Comparison of ENCODE assay signal across 8 cellular contexts in genomic region chr16:11784048-11784780, GRCh38. TPM values are rescaled to one million over a fixed set of nuclear protein-coding genes. Genes with fewer than 3 reads are reported as not detected.
DNase-seq lines count a peak whose midpoint lies in the region; ATAC-seq and TF ChIP-seq lines count a peak whose summit lies in the region.

No MANE protein-coding gene starts in this region.

- H3K27me3 Mint-ChIP-seq in neural crest cell (ENCODE audit: low read depth), result no peaks in the 10 kb centered on the region

- H3K4me1 ChIP-seq in Karpas-422 (ENCODE audit: low read length), result peaks cover 47% of the 10 kb centered on the region

- H3K27ac ChIP-seq in Karpas-422 (ENCODE audit: low read length) (peak overlapping the region; percentile 83), coronary artery (peak overlapping the region; percentile 88 to 89)

- H3K36me3 Mint-ChIP-seq in neural crest cell (ENCODE audit: low read depth), result peaks cover 2% of the 10 kb centered on the region

- no peaks in the 10 kb centered on the region for H3K9me3 Mint-ChIP-seq in neural crest cell

- ATAC-seq in HG03378 (IDR thresholded peaks at IDR 0.05; ENCODE audit: unreplicated experiment), result no peak

- peak overlapping the region; percentile 47 for H3K27ac Mint-ChIP-seq in neural crest cell (ENCODE audit: unreplicated experiment)

- no peaks in the 10 kb centered on the region for H3K9me3 ChIP-seq in Karpas-422 (ENCODE audit: low read length)

- H3K9ac ChIP-seq in Karpas-422 (ENCODE audit: low read length), result peak overlapping the region; percentile 20; the same call in 1 of the 2 replicates

- DNase-seq in AG09309 (ENCODE audit: low read depth) (no peak), Karpas-422 (no peak), coronary artery (ENCODE audit: low spot score) (no peak), neural crest cell (ENCODE audit: low read depth, low spot score) (no peak), SIG-M5 treated with dmso at 0.1 percent for 504 hours (lab: John Stamatoyannopoulos, UW; ENCODE audit: unreplicated experiment) (no peak), NCI-H1092 treated with DMSO at 0.1 percent for 48 hours (lab: John Stamatoyannopoulos, UW) (no peak), pons (ENCODE audit: low spot score) (no peak)

- H3K4me3 ChIP-seq in AG09309 (ENCODE audit: control insufficient read depth, low read depth, low read length) (peak overlapping the region; percentile 11), Karpas-422 (ENCODE audit: low read length) (0 out of 2 replicates have a peak overlapping the region, but pooled peaks have one; percentile 15), coronary artery (peak overlapping the region; percentile 56)

- TF ChIP-seq CTCF in AG09309 (IDR thresholded peaks at IDR 0.05; ENCODE audit: control insufficient read depth, insufficient read depth, low read depth, low read length, missing control alignments) (no peak), coronary artery (IDR thresholded peaks at IDR 0.05) (no peak), neural crest cell (conservative IDR thresholded peaks at IDR 0.05) (no peak)

- peaks cover 8% of the 10 kb centered on the region; the same call in 1 of the 2 replicates for H3K36me3 ChIP-seq in Karpas-422 (ENCODE audit: insufficient read depth, low read length)

- H3K4me2 ChIP-seq in Karpas-422 (ENCODE audit: low read depth, low read length, poor library complexity, severe bottlenecking), result peak overlapping the region; percentile 52

- H2AFZ ChIP-seq in Karpas-422 (ENCODE audit: low read length), result no peak overlapping the region

- H3K4me1 Mint-ChIP-seq in neural crest cell, result peaks cover 50% of the 10 kb centered on the region

- H3K9me2 ChIP-seq in Karpas-422 (replicated peaks; ENCODE audit: insufficient read depth, low read length), result no peaks in the 10 kb centered on the region

- H4K20me1 ChIP-seq in Karpas-422 (ENCODE audit: insufficient read depth, low read depth, low read length), result no peaks in the 10 kb centered on the region

- H3K4me3 Mint-ChIP-seq in neural crest cell, result no peak overlapping the region

- H3K27me3 ChIP-seq in Karpas-422 (ENCODE audit: low read length), result no peaks in the 10 kb centered on the region

- peaks cover 91% of the 10 kb centered on the region for H3K79me2 ChIP-seq in Karpas-422 (ENCODE audit: low read length)

RNA-seq across cellular contexts. Expression of gene ZC3H7A, which starts 12.8 kb away (rescaled TPM):
- total RNA-seq in Karpas-422 (2014; rRNA removed; shearing (Covaris generic); ENCODE audit: low replicate concordance), result 28.4 and 54.9 TPM in 2 replicates
- 66.5 and 74.6 TPM in 2 replicates for total RNA-seq in neural crest cell

RNA-seq across cellular contexts. Expression of gene TXNDC11, which starts 41.6 kb away (rescaled TPM):
- total RNA-seq in Karpas-422 (2014; rRNA removed; shearing (Covaris generic); ENCODE audit: low replicate concordance), result 28.5 and 49.6 TPM in 2 replicates
- 16.9 and 18.5 TPM in 2 replicates for total RNA-seq in neural crest cell
